In genomic region chr11:120066738-120067303, GRCh38 we compare ENCODE assay signal across 23 cellular contexts.
"Had no signal": no experiment of that assay in that cellular context is flagged by ENCODE, and none has a peak within 500 bp of the region (broad histone marks: within the 10 kb centered on the region; RNA-seq: fewer than 3 reads in every experiment).

No MANE protein-coding gene starts in this region.

- H3K4me3 ChIP-seq: gastrocnemius medialis, ovary, psoas muscle, right atrium auricular region, spleen, upper lobe of left lung had no signal

- H3K4me1 Mint-ChIP-seq: activated B cell treated with CpG ODN at 0.5 μM for 24 hours; activated naive CD4-positive, alpha-beta T cell treated with anti-CD3 and anti-CD28 coated beads, Interleukin-2, amount 50 U/mL, for 24 hours had no signal

- H3K27ac Mint-ChIP-seq: activated B cell treated with CpG ODN at 0.5 μM for 24 hours; activated naive CD4-positive, alpha-beta T cell treated with anti-CD3 and anti-CD28 coated beads, Interleukin-2, amount 50 U/mL, for 24 hours; activated T-helper 1 cell treated with anti-CD3 and anti-CD28 coated beads, Interleukin-12 subunit alpha, Interleukin-12 subunit beta, Interleukin-2, Interleukin-4 antibody, amounts not matched to agents 30 ng/mL and 10 ng/mL and 1 ng/mL, durations not matched to agents 14 hours and 24 hours and 36 hours; dendritic cell treated with granulocyte-macrophage colony-stimulating factor and Interleukin-4, amounts not matched to agents 40 ng/mL and 50 ng/mL, for 4 days; T-helper 1 cell treated with Interleukin-12 subunit alpha and Interleukin-12 subunit beta and Interleukin-4 antibody, amounts not matched to agents 30 μg/mL and 1 μg/mL, for 36 hours had no signal

- DNase-seq: activated B cell treated with CpG ODN at 0.5 μM for 24 hours; activated CD4-positive, alpha-beta T cell treated with anti-CD3 and anti-CD28 coated beads for 4 hours; activated CD4-positive, alpha-beta T cell treated with anti-CD3 and anti-CD28 coated beads, Interleukin-2, amount 50 U/mL, for 48 hours; activated gamma-delta T cell; aorta; effector memory CD4-positive, alpha-beta T cell; gastrocnemius medialis; hypothalamus; left cardiac atrium; ovary; psoas muscle; spleen; stimulated activated CD4-positive, alpha-beta T cell treated with anti-CD3 and anti-CD28 coated beads, Interleukin-4, amount 100 ng/mL, for 1 hour; stimulated activated naive CD4-positive, alpha-beta T cell treated with Interleukin-2 at 50 U/mL for 16 hours; T1000; upper lobe of left lung had no signal

- H3K4me1 ChIP-seq: gastrocnemius medialis, psoas muscle, spleen had no signal

- H3K27ac ChIP-seq: gastrocnemius medialis, ovary, psoas muscle, right atrium auricular region, upper lobe of left lung had no signal

- H3K36me3 ChIP-seq: gastrocnemius medialis, ovary, right atrium auricular region, spleen, upper lobe of left lung had no signal

- H3K9me3 Mint-ChIP-seq: activated B cell treated with CpG ODN at 0.5 μM for 24 hours; activated naive CD4-positive, alpha-beta T cell treated with anti-CD3 and anti-CD28 coated beads, Interleukin-2, amount 50 U/mL, for 24 hours; activated T-helper 1 cell treated with anti-CD3 and anti-CD28 coated beads, Interleukin-12 subunit alpha, Interleukin-12 subunit beta, Interleukin-2, Interleukin-4 antibody, amounts not matched to agents 30 ng/mL and 10 ng/mL and 1 ng/mL, durations not matched to agents 14 hours and 24 hours and 36 hours; brain; dendritic cell treated with granulocyte-macrophage colony-stimulating factor and Interleukin-4, amounts not matched to agents 40 ng/mL and 50 ng/mL, for 4 days; neural crest cell; T-helper 1 cell treated with Interleukin-12 subunit alpha and Interleukin-12 subunit beta and Interleukin-4 antibody, amounts not matched to agents 30 μg/mL and 1 μg/mL, for 36 hours had no signal

- H3K27me3 ChIP-seq: gastrocnemius medialis, ovary, right atrium auricular region, upper lobe of left lung had no signal

- H3K9me3 ChIP-seq: gastrocnemius medialis, ovary, psoas muscle, right atrium auricular region, spleen, upper lobe of left lung had no signal

- H3K36me3 Mint-ChIP-seq: activated naive CD4-positive, alpha-beta T cell treated with anti-CD3 and anti-CD28 coated beads, Interleukin-2, amount 50 U/mL, for 24 hours; brain had no signal

- H3K4me3 Mint-ChIP-seq: activated B cell treated with CpG ODN at 0.5 μM for 24 hours; activated naive CD4-positive, alpha-beta T cell treated with anti-CD3 and anti-CD28 coated beads, Interleukin-2, amount 50 U/mL, for 24 hours; activated T-helper 1 cell treated with anti-CD3 and anti-CD28 coated beads, Interleukin-12 subunit alpha, Interleukin-12 subunit beta, Interleukin-2, Interleukin-4 antibody, amounts not matched to agents 30 ng/mL and 10 ng/mL and 1 ng/mL, durations not matched to agents 14 hours and 24 hours and 36 hours; brain; dendritic cell treated with granulocyte-macrophage colony-stimulating factor and Interleukin-4, amounts not matched to agents 40 ng/mL and 50 ng/mL, for 4 days; neural crest cell; T-helper 1 cell treated with Interleukin-12 subunit alpha and Interleukin-12 subunit beta and Interleukin-4 antibody, amounts not matched to agents 30 μg/mL and 1 μg/mL, for 36 hours had no signal

- ATAC-seq: gastrocnemius medialis, left cardiac atrium, psoas muscle had no signal
